8 cellular contexts compared by ENCODE assay signal in the genomic region with DNA sequence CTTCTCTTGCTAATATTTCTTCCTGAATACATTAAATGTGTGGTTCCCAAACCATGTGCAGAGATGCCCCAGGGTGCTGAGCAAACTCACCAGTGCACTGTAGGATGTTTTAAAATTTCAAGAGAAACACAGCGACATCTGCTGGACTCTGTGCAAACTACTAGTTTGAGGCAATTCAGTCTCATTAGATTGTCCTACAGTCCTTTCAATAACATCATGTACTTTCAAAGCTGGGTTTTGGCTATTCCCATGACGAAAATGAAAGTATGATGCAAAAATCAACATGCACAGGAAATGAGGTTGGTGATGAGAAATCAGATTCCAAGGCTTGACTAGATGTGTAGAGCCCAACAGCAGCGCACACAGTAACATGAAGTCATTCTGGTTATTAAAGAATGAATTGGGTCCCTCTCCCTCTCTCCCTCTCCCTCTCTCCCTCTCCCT.
DNase-seq lines count a peak whose midpoint lies in the region; ATAC-seq, FAIRE-seq and TF ChIP-seq lines count a peak whose summit lies in the region.

No MANE protein-coding gene starts in this region.

- H3K36me3 Mint-ChIP-seq in T-helper 17 cell (ENCODE audit: low read depth): peaks cover 4% of the 10 kb centered on the region
- peaks cover 22% of the 10 kb centered on the region for H3K36me3 Mint-ChIP-seq in astrocyte (ENCODE audit: low read depth, unreplicated experiment)

- H3K4me1 Mint-ChIP-seq in T-helper 17 cell: peaks cover 2% of the 10 kb centered on the region
- H3K4me1 Mint-ChIP-seq in astrocyte (ENCODE audit: low read depth, unreplicated experiment): no peaks in the 10 kb centered on the region

- H3K27ac ChIP-seq in astrocyte (ENCODE audit: low read depth, low read length): no peak overlapping the region

- H3K4me1 ChIP-seq in astrocyte (ENCODE audit: insufficient read depth, low read length): no peaks in the 10 kb centered on the region

- ATAC-seq in T-helper 17 cell (peak; percentile 82), GM19467 (IDR thresholded peaks at IDR 0.05; ENCODE audit: unreplicated experiment) (no peak), HG03457 (IDR thresholded peaks at IDR 0.05; ENCODE audit: unreplicated experiment) (no peak)

- no peak for FAIRE-seq in astrocyte (lab: Jason Lieb, UNC)

- H4K20me1 ChIP-seq in astrocyte (ENCODE audit: insufficient read depth, low read length): no peaks in the 10 kb centered on the region

- H3K27ac Mint-ChIP-seq in T-helper 17 cell (no peak overlapping the region), astrocyte (ENCODE audit: unreplicated experiment) (no peak overlapping the region)

- peak overlapping the region; percentile 21 for H3K4me3 Mint-ChIP-seq in T-helper 17 cell
- no peak overlapping the region for H3K4me3 Mint-ChIP-seq in astrocyte (ENCODE audit: unreplicated experiment)

- no peak overlapping the region for H2AFZ ChIP-seq in astrocyte (ENCODE audit: low read depth, low read length)

- peaks cover 21% of the 10 kb centered on the region for H3K36me3 ChIP-seq in astrocyte (ENCODE audit: insufficient read depth, low read length)

- DNase-seq in GM10266 (ENCODE audit: extremely low spot score): peak; percentile 72
- peak; percentile 47 for DNase-seq in NCI-H1105 (lab: John Stamatoyannopoulos, UW)
- peak in 1 of 3 donors; percentile 31 for DNase-seq in T-helper 17 cell
- DNase-seq in astrocyte (ENCODE audit: low read depth): peak; percentile 22
- peak; percentile 38 for DNase-seq in iPS DF 4.7 (ENCODE audit: extremely low read depth, low spot score)
- peak; percentile 12 to 36 for DNase-seq in stimulated activated CD4-positive, alpha-beta T cell treated with anti-CD3 and anti-CD28 coated beads, Interleukin-15, amount 100 ng/mL, for 48 hours (ENCODE audit: low read depth in 2 of 2)

- H3K4me3 ChIP-seq in astrocyte (ENCODE audit: insufficient read depth, low read depth, low read length): no peak overlapping the region

- H3K9ac ChIP-seq in astrocyte (ENCODE audit: low read length): no peak overlapping the region

- no peaks in the 10 kb centered on the region for H3K27me3 ChIP-seq in astrocyte (ENCODE audit: insufficient read depth, low read length)

- H3K79me2 ChIP-seq in astrocyte (ENCODE audit: insufficient read depth, low read length): no peaks in the 10 kb centered on the region

- H3K27me3 Mint-ChIP-seq in T-helper 17 cell (no peaks in the 10 kb centered on the region), astrocyte (ENCODE audit: low read depth, unreplicated experiment) (no peaks in the 10 kb centered on the region)

- H3K9me3 ChIP-seq in T-helper 17 cell (ENCODE audit: control insufficient read depth, low read length, poor library complexity, severe bottlenecking): no peaks in the 10 kb centered on the region
- H3K9me3 ChIP-seq in astrocyte (ENCODE audit: insufficient read depth, low read depth, low read length): no peaks in the 10 kb centered on the region

- H3K4me2 ChIP-seq in astrocyte (ENCODE audit: low read length): no peak overlapping the region

- no peaks in the 10 kb centered on the region for H3K9me3 Mint-ChIP-seq in astrocyte (ENCODE audit: unreplicated experiment)

- TF ChIP-seq CTCF in GM10266 (IDR thresholded peaks at IDR 0.05; ENCODE audit: control insufficient read depth, insufficient read depth, low read depth, missing control alignments) (peak; percentile 78), astrocyte (IDR thresholded peaks at IDR 0.05; ENCODE audit: insufficient read depth, low read depth, low read length) (peak; percentile 90)
